Comparison of ENCODE assay signal across 8 cellular contexts in genomic region chrX:109536439-109537323, GRCh38. TPM values are rescaled to one million over a fixed set of nuclear protein-coding genes. Genes with fewer than 3 reads are reported as not detected.
DNase-seq lines count a peak whose midpoint lies in the region; ATAC-seq and TF ChIP-seq lines count a peak whose summit lies in the region.

Gene NXT2 (plus strand): TSS chrX:109536844. CDS start chrX:109537007, 163 bp downstream.

- H4K20me1 ChIP-seq in OCI-LY3 (ENCODE audit: insufficient read depth, low read length), result no peaks in the 10 kb centered on the region

- ATAC-seq in GM21528 (IDR thresholded peaks at IDR 0.05; ENCODE audit: low FRiP score, unreplicated experiment), result peak; percentile 99

- H3K9me3 Mint-ChIP-seq in endothelial cell (ENCODE audit: unreplicated experiment) (no peaks in the 10 kb centered on the region), mesothelial cell of epicardium (peaks cover 11% of the 10 kb centered on the region)

- H3K4me1 Mint-ChIP-seq in endothelial cell (ENCODE audit: unreplicated experiment) (no peaks in the 10 kb centered on the region), mesothelial cell of epicardium (peaks cover 10% of the 10 kb centered on the region)

- H3K27ac ChIP-seq in OCI-LY3 (ENCODE audit: low read length), result peak within 1 kb of the TSS; percentile 81

- peak within 1 kb of the TSS; percentile 71 for H3K9ac ChIP-seq in OCI-LY3 (ENCODE audit: low read length)

- no peaks in the 10 kb centered on the region for H3K27me3 ChIP-seq in OCI-LY3 (ENCODE audit: low read depth, low read length)

- H3K4me2 ChIP-seq in OCI-LY3 (ENCODE audit: low read length), result peak within 1 kb of the TSS; percentile 74

- H3K9me3 ChIP-seq in OCI-LY3 (ENCODE audit: insufficient read depth, low read length), result peaks cover 7% of the 10 kb centered on the region; the same call in 1 of the 2 replicates

- H3K36me3 ChIP-seq in OCI-LY3 (replicated peaks; ENCODE audit: low read depth, low read length), result peaks cover 10% of the 10 kb centered on the region

- peak; percentile 84 for DNase-seq in DMS 273 treated with DMSO at 0.1 percent for 48 hours (lab: John Stamatoyannopoulos, UW)
- peak; percentile 52 for DNase-seq in HuH-7.5 (ENCODE audit: low spot score)
- DNase-seq in activated CD8-positive, alpha-beta memory T cell treated with anti-CD3 and anti-CD28 coated beads, Interleukin-2, amount 50 U/mL, for 48 hours, result peak; percentile 82
- DNase-seq in endothelial cell (ENCODE audit: low spot score), result peak; percentile 80
- peak; percentile 80 to 87 for DNase-seq in mesothelial cell of epicardium (ENCODE audit: low spot score in 2 of 2, unreplicated experiment in 2 of 2)
- DNase-seq in stimulated activated CD8-positive, alpha-beta memory T cell treated with anti-CD3 and anti-CD28 coated beads, Interleukin-15, amount 100 ng/mL, for 4 hours (ENCODE audit: low read depth in 2 of 2), result peak; percentile 71 to 75

- peaks cover 11% of the 10 kb centered on the region for H3K79me2 ChIP-seq in OCI-LY3 (ENCODE audit: low read length)

- H3K27ac Mint-ChIP-seq in endothelial cell (ENCODE audit: unreplicated experiment) (peak within 1 kb of the TSS; percentile 98), mesothelial cell of epicardium (peak within 1 kb of the TSS; percentile 100)

- peak within 1 kb of the TSS; percentile 87 for H3K4me3 ChIP-seq in OCI-LY3 (ENCODE audit: low read length)

- H3K27me3 Mint-ChIP-seq in endothelial cell (ENCODE audit: unreplicated experiment) (peaks cover 4% of the 10 kb centered on the region), mesothelial cell of epicardium (ENCODE audit: low read depth) (peaks cover 29% of the 10 kb centered on the region)

- H3K4me1 ChIP-seq in OCI-LY3 (ENCODE audit: low read length), result peaks cover 15% of the 10 kb centered on the region

- H3K4me3 Mint-ChIP-seq in endothelial cell (ENCODE audit: unreplicated experiment) (peak within 1 kb of the TSS; percentile 92), mesothelial cell of epicardium (peak within 1 kb of the TSS; percentile 95)

- H3K36me3 Mint-ChIP-seq in endothelial cell (ENCODE audit: low read depth, unreplicated experiment) (no peaks in the 10 kb centered on the region), mesothelial cell of epicardium (peaks cover 2% of the 10 kb centered on the region)

- peak within 1 kb of the TSS; percentile 84 for H2AFZ ChIP-seq in OCI-LY3 (ENCODE audit: low read depth, low read length)

- TF ChIP-seq CTCF in OCI-LY3 (IDR thresholded peaks at IDR 0.05; ENCODE audit: low read depth, low read length) (no peak), endothelial cell (IDR thresholded peaks at IDR 0.05; ENCODE audit: unreplicated experiment) (no peak), mesothelial cell of epicardium (IDR thresholded peaks at IDR 0.05; ENCODE audit: unreplicated experiment) (no peak)

RNA-seq across cellular contexts. Expression of gene NXT2, which starts in this region (rescaled TPM):
- total RNA-seq in endothelial cell (ENCODE audit: unreplicated experiment) (9.5 TPM), mesothelial cell of epicardium (9.4 to 10.4 TPM (median 10.3 TPM) in 3 replicates)

Comparison
In these comparisons a context has a peak if more than half of its experiments do, and no peak if none do; other contexts are left out.
1. Peak in every context shown above with its lines: DNase-seq, ATAC-seq, H3K4me3 ChIP-seq and H3K27ac ChIP-seq.